Comparison of ENCODE assay signal across 1 cellular context in the genomic region with DNA sequence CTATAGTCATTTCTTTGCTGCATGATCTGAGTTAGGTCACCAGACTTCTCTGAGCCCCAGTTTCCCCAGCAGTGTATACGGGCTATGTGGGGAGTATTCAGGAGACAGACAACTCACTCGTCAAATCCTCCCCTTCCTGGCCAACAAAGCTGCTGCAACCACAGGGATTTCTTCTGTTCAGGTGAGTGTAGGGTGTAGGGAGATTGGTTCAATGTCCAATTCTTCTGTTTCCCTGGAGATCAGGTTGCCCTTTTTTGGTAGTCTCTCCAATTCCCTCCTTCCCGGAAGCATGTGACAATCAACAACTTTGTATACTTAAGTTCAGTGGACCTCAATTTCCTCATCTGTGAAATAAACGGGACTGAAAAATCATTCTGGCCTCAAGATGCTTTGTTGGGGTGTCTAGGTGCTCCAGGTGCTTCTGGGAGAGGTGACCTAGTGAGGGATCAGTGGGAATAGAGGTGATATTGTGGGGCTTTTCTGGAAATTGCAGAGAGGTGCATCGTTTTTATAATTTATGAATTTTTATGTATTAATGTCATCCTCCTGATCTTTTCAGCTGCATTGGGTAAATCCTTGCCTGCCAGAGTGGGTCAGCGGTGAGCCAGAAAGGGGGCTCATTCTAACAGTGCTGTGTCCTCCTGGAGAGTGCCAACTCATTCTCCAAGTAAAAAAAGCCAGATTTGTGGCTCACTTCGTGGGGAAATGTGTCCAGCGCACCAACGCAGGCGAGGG.
TF ChIP-seq lines count a peak whose summit lies in the region.

No MANE protein-coding gene starts in this region.

TF ChIP-seq in HepG2, 621 proteins besides CTCF, POLR2A, EP300 and RAD21 (continued from another document and continues in another):
- TF ChIP-seq DR1 (CRISPR knock-in tag; IDR thresholded peaks at IDR 0.05), result peak; percentile 26; the same call in 1 of the 2 replicates
- TF ChIP-seq TP53 (CRISPR knock-in tag; conservative IDR thresholded peaks at IDR 0.05), result no peak
- TF ChIP-seq ZNF816 (CRISPR knock-in tag; IDR thresholded peaks at IDR 0.05; ENCODE audit: borderline replicate concordance), result peak; percentile 58; the same call in 1 of the 2 replicates
- TF ChIP-seq, protein P1, sequence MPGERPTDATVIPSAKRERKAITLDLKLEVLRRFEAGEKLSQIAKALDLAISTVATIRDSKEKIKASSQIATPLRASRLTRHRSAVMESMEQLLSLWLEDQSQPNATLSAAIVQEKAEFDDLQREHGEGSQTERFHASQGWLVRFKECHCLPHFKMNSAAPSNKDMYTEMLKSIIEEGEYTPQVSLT (CRISPR knock-in tag; IDR thresholded peaks at IDR 0.05; ENCODE audit: borderline replicate concordance, low read depth), result peak; percentile 63; the same call in 1 of the 2 replicates
- TF ChIP-seq, protein P2, sequence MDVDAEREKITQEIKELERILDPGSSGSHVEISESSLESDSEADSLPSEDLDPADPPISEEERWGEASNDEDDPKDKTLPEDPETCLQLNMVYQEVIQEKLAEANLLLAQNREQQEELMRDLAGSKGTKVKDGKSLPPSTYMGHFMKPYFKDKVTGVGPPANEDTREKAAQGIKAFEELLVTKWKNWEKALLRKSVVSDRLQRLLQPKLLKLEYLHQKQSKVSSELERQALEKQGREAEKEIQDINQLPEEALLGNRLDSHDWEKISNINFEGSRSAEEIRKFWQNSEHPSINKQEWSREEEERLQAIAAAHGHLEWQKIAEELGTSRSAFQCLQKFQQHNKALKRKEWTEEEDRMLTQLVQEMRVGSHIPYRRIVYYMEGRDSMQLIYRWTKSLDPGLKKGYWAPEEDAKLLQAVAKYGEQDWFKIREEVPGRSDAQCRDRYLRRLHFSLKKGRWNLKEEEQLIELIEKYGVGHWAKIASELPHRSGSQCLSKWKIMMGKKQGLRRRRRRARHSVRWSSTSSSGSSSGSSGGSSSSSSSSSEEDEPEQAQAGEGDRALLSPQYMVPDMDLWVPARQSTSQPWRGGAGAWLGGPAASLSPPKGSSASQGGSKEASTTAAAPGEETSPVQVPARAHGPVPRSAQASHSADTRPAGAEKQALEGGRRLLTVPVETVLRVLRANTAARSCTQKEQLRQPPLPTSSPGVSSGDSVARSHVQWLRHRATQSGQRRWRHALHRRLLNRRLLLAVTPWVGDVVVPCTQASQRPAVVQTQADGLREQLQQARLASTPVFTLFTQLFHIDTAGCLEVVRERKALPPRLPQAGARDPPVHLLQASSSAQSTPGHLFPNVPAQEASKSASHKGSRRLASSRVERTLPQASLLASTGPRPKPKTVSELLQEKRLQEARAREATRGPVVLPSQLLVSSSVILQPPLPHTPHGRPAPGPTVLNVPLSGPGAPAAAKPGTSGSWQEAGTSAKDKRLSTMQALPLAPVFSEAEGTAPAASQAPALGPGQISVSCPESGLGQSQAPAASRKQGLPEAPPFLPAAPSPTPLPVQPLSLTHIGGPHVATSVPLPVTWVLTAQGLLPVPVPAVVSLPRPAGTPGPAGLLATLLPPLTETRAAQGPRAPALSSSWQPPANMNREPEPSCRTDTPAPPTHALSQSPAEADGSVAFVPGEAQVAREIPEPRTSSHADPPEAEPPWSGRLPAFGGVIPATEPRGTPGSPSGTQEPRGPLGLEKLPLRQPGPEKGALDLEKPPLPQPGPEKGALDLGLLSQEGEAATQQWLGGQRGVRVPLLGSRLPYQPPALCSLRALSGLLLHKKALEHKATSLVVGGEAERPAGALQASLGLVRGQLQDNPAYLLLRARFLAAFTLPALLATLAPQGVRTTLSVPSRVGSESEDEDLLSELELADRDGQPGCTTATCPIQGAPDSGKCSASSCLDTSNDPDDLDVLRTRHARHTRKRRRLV (CRISPR knock-in tag; IDR thresholded peaks at IDR 0.05), result no peak; the same call in none of the 2 replicates
- no peak; the same call in 1 of the 2 replicates for TF ChIP-seq TAF1 (CRISPR knock-in tag; IDR thresholded peaks at IDR 0.05)
- TF ChIP-seq ZNF562 (CRISPR knock-in tag; IDR thresholded peaks at IDR 0.05; ENCODE audit: borderline replicate concordance), result no peak
- no peak for TF ChIP-seq FOXM1 (CRISPR knock-in tag; IDR thresholded peaks at IDR 0.05)
- TF ChIP-seq ZNF782 (CRISPR knock-in tag; IDR thresholded peaks at IDR 0.05; ENCODE audit: borderline replicate concordance), result no peak
- peak; percentile 12; the same call in 1 of the 2 replicates for TF ChIP-seq ZNF501 (CRISPR knock-in tag; IDR thresholded peaks at IDR 0.05)
- TF ChIP-seq ZNF121 (CRISPR knock-in tag; IDR thresholded peaks at IDR 0.05), result no peak
- TF ChIP-seq, protein P3, sequence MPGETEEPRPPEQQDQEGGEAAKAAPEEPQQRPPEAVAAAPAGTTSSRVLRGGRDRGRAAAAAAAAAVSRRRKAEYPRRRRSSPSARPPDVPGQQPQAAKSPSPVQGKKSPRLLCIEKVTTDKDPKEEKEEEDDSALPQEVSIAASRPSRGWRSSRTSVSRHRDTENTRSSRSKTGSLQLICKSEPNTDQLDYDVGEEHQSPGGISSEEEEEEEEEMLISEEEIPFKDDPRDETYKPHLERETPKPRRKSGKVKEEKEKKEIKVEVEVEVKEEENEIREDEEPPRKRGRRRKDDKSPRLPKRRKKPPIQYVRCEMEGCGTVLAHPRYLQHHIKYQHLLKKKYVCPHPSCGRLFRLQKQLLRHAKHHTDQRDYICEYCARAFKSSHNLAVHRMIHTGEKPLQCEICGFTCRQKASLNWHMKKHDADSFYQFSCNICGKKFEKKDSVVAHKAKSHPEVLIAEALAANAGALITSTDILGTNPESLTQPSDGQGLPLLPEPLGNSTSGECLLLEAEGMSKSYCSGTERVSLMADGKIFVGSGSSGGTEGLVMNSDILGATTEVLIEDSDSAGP (CRISPR knock-in tag; IDR thresholded peaks at IDR 0.05; ENCODE audit: borderline replicate concordance), result no peak
- 0 out of 2 replicates have a peak, but pooled peaks have one; percentile 26 for TF ChIP-seq ZNF136 (CRISPR knock-in tag; IDR thresholded peaks at IDR 0.05; ENCODE audit: low read depth)
- no peak for TF ChIP-seq PHF20 (CRISPR knock-in tag; IDR thresholded peaks at IDR 0.05)
- TF ChIP-seq, protein P4, sequence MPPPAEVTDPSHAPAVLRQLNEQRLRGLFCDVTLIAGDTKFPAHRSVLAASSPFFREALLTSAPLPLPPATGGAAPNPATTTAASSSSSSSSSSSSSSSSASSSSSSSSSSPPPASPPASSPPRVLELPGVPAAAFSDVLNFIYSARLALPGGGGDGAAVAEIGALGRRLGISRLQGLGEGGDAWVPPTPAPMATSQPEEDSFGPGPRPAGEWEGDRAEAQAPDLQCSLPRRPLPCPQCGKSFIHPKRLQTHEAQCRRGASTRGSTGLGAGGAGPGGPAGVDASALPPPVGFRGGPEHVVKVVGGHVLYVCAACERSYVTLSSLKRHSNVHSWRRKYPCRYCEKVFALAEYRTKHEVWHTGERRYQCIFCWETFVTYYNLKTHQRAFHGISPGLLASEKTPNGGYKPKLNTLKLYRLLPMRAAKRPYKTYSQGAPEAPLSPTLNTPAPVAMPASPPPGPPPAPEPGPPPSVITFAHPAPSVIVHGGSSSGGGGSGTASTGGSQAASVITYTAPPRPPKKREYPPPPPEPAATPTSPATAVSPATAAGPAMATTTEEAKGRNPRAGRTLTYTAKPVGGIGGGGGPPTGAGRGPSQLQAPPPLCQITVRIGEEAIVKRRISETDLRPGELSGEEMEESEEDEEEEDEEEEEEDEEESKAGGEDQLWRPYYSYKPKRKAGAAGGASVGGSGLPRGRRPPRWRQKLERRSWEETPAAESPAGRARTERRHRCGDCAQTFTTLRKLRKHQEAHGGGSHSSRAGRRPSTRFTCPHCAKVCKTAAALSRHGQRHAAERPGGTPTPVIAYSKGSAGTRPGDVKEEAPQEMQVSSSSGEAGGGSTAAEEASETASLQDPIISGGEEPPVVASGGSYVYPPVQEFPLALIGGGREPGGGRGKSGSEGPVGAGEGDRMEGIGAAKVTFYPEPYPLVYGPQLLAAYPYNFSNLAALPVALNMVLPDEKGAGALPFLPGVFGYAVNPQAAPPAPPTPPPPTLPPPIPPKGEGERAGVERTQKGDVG (CRISPR knock-in tag; IDR thresholded peaks at IDR 0.05; ENCODE audit: borderline replicate concordance), result no peak
- TF ChIP-seq, protein P5, sequence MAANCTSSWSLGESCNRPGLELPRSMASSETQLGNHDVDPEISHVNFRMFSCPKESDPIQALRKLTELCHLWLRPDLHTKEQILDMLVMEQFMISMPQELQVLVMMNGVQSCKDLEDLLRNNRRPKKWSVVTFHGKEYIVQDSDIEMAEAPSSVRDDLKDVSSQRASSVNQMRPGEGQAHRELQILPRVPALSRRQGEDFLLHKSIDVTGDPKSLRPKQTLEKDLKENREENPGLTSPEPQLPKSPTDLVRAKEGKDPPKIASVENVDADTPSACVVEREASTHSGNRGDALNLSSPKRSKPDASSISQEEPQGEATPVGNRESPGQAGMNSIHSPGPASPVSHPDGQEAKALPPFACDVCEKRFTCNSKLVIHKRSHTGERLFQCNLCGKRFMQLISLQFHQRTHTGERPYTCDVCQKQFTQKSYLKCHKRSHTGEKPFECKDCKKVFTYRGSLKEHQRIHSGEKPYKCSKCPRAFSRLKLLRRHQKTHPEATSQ (CRISPR knock-in tag; IDR thresholded peaks at IDR 0.05; ENCODE audit: borderline replicate concordance), result no peak
- no peak for TF ChIP-seq SIN3A (IDR thresholded peaks at IDR 0.05; ENCODE audit: borderline replicate concordance, low read depth, low read length)
- no peak for TF ChIP-seq NPAS2 (CRISPR knock-in tag; IDR thresholded peaks at IDR 0.05; ENCODE audit: borderline replicate concordance)
- TF ChIP-seq, protein P6, sequence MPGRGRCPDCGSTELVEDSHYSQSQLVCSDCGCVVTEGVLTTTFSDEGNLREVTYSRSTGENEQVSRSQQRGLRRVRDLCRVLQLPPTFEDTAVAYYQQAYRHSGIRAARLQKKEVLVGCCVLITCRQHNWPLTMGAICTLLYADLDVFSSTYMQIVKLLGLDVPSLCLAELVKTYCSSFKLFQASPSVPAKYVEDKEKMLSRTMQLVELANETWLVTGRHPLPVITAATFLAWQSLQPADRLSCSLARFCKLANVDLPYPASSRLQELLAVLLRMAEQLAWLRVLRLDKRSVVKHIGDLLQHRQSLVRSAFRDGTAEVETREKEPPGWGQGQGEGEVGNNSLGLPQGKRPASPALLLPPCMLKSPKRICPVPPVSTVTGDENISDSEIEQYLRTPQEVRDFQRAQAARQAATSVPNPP (CRISPR knock-in tag; IDR thresholded peaks at IDR 0.05), result no peak
- no peak for TF ChIP-seq ATF7-NPFF (CRISPR knock-in tag; IDR thresholded peaks at IDR 0.05; ENCODE audit: low read depth)
- peak; percentile 66; the same call in 1 of the 2 replicates for TF ChIP-seq SOX5 (CRISPR knock-in tag; IDR thresholded peaks at IDR 0.05; ENCODE audit: borderline replicate concordance)
- no peak for TF ChIP-seq HMG20B (CRISPR knock-in tag; conservative IDR thresholded peaks at IDR 0.05)
- no peak for TF ChIP-seq ZNF138 (CRISPR knock-in tag; IDR thresholded peaks at IDR 0.05; ENCODE audit: low read depth)
- no peak for TF ChIP-seq MTF1 (CRISPR knock-in tag; IDR thresholded peaks at IDR 0.05)
- no peak for TF ChIP-seq MATR3 (CRISPR knock-in tag; IDR thresholded peaks at IDR 0.05)
- TF ChIP-seq, protein P7, sequence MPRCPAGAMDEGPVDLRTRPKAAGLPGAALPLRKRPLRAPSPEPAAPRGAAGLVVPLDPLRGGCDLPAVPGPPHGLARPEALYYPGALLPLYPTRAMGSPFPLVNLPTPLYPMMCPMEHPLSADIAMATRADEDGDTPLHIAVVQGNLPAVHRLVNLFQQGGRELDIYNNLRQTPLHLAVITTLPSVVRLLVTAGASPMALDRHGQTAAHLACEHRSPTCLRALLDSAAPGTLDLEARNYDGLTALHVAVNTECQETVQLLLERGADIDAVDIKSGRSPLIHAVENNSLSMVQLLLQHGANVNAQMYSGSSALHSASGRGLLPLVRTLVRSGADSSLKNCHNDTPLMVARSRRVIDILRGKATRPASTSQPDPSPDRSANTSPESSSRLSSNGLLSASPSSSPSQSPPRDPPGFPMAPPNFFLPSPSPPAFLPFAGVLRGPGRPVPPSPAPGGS (CRISPR knock-in tag; IDR thresholded peaks at IDR 0.05), result no peak
- no peak for TF ChIP-seq HNRNPUL1 (IDR thresholded peaks at IDR 0.05; ENCODE audit: low read depth, low read length)
- TF ChIP-seq NFKBIZ (CRISPR knock-in tag; IDR thresholded peaks at IDR 0.05), result no peak; the same call in 1 of the 2 replicates
- no peak for TF ChIP-seq ZIK1 (CRISPR knock-in tag; IDR thresholded peaks at IDR 0.05; ENCODE audit: borderline replicate concordance, low read depth)
- TF ChIP-seq SRF (IDR thresholded peaks at IDR 0.05; ENCODE audit: low read depth, low read length), result peak; percentile 100
- peak; percentile 65; the same call in 1 of the 2 replicates for TF ChIP-seq HNF4G (IDR thresholded peaks at IDR 0.05; ENCODE audit: borderline replicate concordance, low read depth, low read length)
- 0 out of 2 replicates have a peak, but pooled peaks have one; percentile 33 for TF ChIP-seq HNF4G (CRISPR knock-in tag; IDR thresholded peaks at IDR 0.05; ENCODE audit: borderline replicate concordance, low read depth)
- TF ChIP-seq NAIF1 (CRISPR knock-in tag; IDR thresholded peaks at IDR 0.05; ENCODE audit: borderline replicate concordance), result no peak; the same call in 1 of the 2 replicates
- TF ChIP-seq, protein P8, sequence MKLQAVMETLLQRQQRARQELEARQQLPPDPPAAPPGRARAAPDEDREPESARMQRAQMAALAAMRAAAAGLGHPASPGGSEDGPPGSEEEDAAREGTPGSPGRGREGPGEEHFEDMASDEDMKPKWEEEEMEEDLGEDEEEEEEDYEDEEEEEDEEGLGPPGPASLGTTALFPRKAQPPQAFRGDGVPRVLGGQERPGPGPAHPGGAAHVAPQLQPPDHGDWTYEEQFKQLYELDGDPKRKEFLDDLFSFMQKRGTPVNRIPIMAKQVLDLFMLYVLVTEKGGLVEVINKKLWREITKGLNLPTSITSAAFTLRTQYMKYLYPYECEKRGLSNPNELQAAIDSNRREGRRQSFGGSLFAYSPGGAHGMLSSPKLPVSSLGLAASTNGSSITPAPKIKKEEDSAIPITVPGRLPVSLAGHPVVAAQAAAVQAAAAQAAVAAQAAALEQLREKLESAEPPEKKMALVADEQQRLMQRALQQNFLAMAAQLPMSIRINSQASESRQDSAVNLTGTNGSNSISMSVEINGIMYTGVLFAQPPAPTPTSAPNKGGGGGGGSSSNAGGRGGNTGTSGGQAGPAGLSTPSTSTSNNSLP (IDR thresholded peaks at IDR 0.05; ENCODE audit: low read depth, low read length), result no peak
- TF ChIP-seq, protein P9, sequence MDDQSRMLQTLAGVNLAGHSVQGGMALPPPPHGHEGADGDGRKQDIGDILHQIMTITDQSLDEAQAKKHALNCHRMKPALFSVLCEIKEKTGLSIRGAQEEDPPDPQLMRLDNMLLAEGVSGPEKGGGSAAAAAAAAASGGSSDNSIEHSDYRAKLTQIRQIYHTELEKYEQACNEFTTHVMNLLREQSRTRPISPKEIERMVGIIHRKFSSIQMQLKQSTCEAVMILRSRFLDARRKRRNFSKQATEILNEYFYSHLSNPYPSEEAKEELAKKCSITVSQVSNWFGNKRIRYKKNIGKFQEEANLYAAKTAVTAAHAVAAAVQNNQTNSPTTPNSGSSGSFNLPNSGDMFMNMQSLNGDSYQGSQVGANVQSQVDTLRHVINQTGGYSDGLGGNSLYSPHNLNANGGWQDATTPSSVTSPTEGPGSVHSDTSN (CRISPR knock-in tag; IDR thresholded peaks at IDR 0.05; ENCODE audit: borderline replicate concordance), result no peak
